Comparison of ENCODE assay signal across 11 cellular contexts in the genomic region with DNA sequence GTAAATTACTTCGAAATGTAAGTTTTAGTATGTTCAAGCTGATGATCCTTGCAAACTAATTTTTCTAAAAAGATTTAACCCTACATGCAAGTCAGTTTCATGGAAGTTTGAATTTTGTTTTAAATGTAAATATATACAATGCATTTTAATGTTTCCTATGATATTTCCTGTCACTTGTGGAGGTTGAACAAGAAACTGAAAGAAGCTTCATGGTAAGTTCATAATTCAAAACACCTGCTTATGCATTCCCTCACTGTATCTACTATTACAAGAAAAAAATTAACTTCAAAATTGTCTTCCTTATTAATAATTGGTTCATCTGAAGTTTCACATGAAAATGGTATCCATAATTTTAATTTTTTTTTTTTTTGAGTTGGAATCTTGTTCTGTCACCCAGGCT. TPM values are rescaled to one million over a fixed set of nuclear protein-coding genes. Genes with fewer than 3 reads are reported as not detected.
"Had no signal": no experiment of that assay in that cellular context is flagged by ENCODE, and none has a peak within 500 bp of the region (broad histone marks: within the 10 kb centered on the region; RNA-seq: fewer than 3 reads in every experiment).

No MANE protein-coding gene starts in this region.

- H3K9me3 ChIP-seq: HAP-1 had no signal

- H3K27ac ChIP-seq: GM23248 had no signal

- H3K4me1 ChIP-seq: HAP-1 had no signal

- H3K4me3 ChIP-seq: GM23248, HAP-1, K562 had no signal

- H3K9ac ChIP-seq: GM23248 had no signal

- H3K36me3 ChIP-seq: HAP-1 had no signal

- ATAC-seq: HCT116, K562 had no signal

- FAIRE-seq: HTR-8/SVneo, K562 had no signal

- DNase-seq: GM23248, GOT3, H7, HFFc6, IMR-90, KG1 had no signal

- H2AFZ ChIP-seq: GM23248 had no signal

RNA-seq across cellular contexts. Expression of gene KIF6, which starts 24.8 kb away (rescaled TPM):
- total RNA-seq: HFFc6, HT-29, K562 had no signal
